In the genomic region with DNA sequence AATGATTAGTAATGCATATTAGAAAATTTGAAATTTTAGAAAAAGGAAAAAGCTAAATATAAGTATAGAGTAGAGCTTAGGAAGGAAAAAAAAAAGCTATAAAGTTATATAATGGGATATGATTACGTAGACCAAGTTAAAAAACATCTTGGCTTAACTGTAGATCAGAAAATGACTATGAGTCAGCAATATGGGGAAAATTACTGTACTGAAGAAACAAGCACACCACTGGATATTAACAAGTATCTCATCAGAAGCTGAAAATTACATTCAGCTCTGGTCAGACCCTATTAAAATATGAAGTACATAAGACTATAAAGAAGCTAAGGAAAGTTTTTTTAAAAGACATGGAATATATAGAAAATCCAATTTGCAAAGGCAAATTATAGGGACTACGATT, we compare ENCODE assay signal across 22 cellular contexts.
"Had no signal": no experiment of that assay in that cellular context is flagged by ENCODE, and none has a peak within 500 bp of the region (broad histone marks: within the 10 kb centered on the region; RNA-seq: fewer than 3 reads in every experiment).

No MANE protein-coding gene starts in this region.

- DNase-seq: colonic mucosa; dermis blood vessel endothelial cell; esophagus squamous epithelium; gastrocnemius medialis; glutamatergic neuron; immature natural killer cell; left colon; left ventricle myocardium superior; mesendoderm; naive B cell; right cardiac atrium; stimulated activated CD4-positive, alpha-beta T cell treated with anti-CD3 and anti-CD28 coated beads, Interleukin-2, amount 100 ng/mL, for 48 hours; stimulated activated CD8-positive, alpha-beta memory T cell treated with anti-CD3 and anti-CD28 coated beads, Interleukin-4, amount 100 ng/mL, for 48 hours; stimulated activated naive CD8-positive, alpha-beta T cell treated with anti-CD3 and anti-CD28 coated beads, Interleukin-15, Interleukin-2, amounts not matched to agents 100 U/mL and 50 U/mL, for 24 hours; thyroid gland; upper lobe of left lung; uterus had no signal

- ATAC-seq: gastrocnemius medialis; left colon; left ventricle myocardium superior; right cardiac atrium; stimulated activated effector memory CD8-positive, alpha-beta T cell treated with anti-CD3 and anti-CD28 coated beads, Interleukin-12 subunit alpha, Interleukin-12 subunit beta, amount 100 ng/mL, for 72 hours; stimulated activated naive CD8-positive, alpha-beta T cell treated with anti-CD3 and anti-CD28 coated beads, Interleukin-15, Interleukin-2, amounts not matched to agents 100 U/mL and 50 U/mL, for 24 hours had no signal

- H3K4me1 ChIP-seq: colonic mucosa, suprapubic skin, thyroid gland, uterus had no signal

- H3K4me3 ChIP-seq: colonic mucosa, esophagus squamous epithelium, gastrocnemius medialis, lung, smooth muscle cell, suprapubic skin, thyroid gland, upper lobe of left lung, uterus had no signal

- H3K9me3 ChIP-seq: colonic mucosa, esophagus squamous epithelium, gastrocnemius medialis, suprapubic skin, thyroid gland, upper lobe of left lung, uterus had no signal

- H3K4me2 ChIP-seq: smooth muscle cell had no signal

- H3K27me3 Mint-ChIP-seq: naive B cell had no signal

- H3K4me1 Mint-ChIP-seq: nephron; stimulated activated effector memory CD8-positive, alpha-beta T cell treated with anti-CD3 and anti-CD28 coated beads, Interleukin-12 subunit alpha, Interleukin-12 subunit beta, amount 100 ng/mL, for 72 hours had no signal

- H3K4me3 Mint-ChIP-seq: immature natural killer cell; naive B cell; nephron; stimulated activated effector memory CD8-positive, alpha-beta T cell treated with anti-CD3 and anti-CD28 coated beads, Interleukin-12 subunit alpha, Interleukin-12 subunit beta, amount 100 ng/mL, for 72 hours had no signal

- H3K36me3 ChIP-seq: colonic mucosa, uterus had no signal

- H3K9me3 Mint-ChIP-seq: immature natural killer cell; naive B cell; nephron; stimulated activated effector memory CD8-positive, alpha-beta T cell treated with anti-CD3 and anti-CD28 coated beads, Interleukin-12 subunit alpha, Interleukin-12 subunit beta, amount 100 ng/mL, for 72 hours had no signal

- H3K27ac ChIP-seq: colonic mucosa, esophagus squamous epithelium, suprapubic skin, thyroid gland, upper lobe of left lung, uterus had no signal

- H3K27me3 ChIP-seq: colonic mucosa, esophagus squamous epithelium, gastrocnemius medialis, suprapubic skin, thyroid gland, upper lobe of left lung, uterus had no signal

- H3K27ac Mint-ChIP-seq: immature natural killer cell; nephron; stimulated activated effector memory CD8-positive, alpha-beta T cell treated with anti-CD3 and anti-CD28 coated beads, Interleukin-12 subunit alpha, Interleukin-12 subunit beta, amount 100 ng/mL, for 72 hours had no signal
